In the genomic region with DNA sequence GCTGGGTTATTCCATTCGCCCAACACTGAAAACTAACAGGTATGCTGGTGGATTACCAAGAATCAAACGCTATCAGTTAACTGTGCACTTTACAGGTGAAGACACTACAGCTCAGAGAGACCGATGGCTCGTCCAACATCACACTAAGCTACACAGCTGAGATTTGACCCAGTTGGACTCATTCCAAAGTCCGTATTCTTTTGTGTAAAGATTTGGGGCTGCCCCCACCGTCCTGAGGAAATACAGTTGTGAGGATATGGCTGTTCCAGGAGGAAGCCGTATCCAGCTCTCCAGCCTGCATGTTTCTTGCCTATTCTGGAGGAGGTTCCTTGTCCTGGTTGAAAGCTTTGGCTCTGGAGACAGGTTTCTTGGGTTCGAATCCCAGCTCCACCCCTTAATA, we compare ENCODE assay signal across 1 cellular context.
TF ChIP-seq lines count a peak whose summit lies in the region.

No MANE protein-coding gene starts in this region.

TF ChIP-seq in HepG2, 621 proteins besides CTCF, POLR2A, EP300 and RAD21:
- 0 out of 2 replicates have a peak, but pooled peaks have one; percentile 11 for TF ChIP-seq HNF4A (CRISPR knock-in tag; IDR thresholded peaks at IDR 0.05)
- TF ChIP-seq, protein P1, sequence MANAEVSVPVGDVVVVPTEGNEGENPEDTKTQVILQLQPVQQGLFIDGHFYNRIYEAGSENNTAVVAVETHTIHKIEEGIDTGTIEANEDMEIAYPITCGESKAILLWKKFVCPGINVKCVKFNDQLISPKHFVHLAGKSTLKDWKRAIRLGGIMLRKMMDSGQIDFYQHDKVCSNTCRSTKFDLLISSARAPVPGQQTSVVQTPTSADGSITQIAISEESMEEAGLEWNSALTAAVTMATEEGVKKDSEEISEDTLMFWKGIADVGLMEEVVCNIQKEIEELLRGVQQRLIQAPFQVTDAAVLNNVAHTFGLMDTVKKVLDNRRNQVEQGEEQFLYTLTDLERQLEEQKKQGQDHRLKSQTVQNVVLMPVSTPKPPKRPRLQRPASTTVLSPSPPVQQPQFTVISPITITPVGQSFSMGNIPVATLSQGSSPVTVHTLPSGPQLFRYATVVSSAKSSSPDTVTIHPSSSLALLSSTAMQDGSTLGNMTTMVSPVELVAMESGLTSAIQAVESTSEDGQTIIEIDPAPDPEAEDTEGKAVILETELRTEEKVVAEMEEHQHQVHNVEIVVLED (CRISPR knock-in tag; IDR thresholded peaks at IDR 0.05; ENCODE audit: borderline replicate concordance) = no peak
